In the genomic region with DNA sequence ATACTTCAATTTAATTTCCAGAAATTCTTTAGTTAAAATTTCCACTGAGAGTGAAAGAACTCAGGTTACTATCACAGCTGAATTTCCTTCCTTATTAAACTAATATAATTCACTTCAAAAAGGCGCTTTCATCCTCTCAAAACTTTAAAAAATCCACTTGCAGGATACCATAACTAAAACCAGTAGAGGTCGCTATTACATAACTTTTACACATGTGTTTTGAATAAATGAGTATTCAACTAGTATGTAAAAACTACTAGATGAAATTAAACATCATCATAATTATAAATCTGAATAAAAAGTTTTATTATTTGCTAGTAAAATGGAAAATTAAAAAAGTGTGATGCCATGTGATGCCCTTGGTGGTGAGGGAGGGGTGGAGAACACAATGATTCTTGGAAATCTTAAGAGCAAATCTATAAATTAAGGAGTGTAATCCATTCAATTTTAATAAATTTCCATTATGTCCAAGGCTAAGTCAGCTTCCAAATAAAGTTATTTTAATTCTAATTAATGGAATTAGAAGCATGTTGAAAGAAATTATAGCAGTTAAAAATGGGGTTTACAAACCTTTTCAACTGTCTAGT, we compare ENCODE assay signal across 8 cellular contexts.
A peak's percentile ranks its signal among the peaks of the same experiment; 100 is the strongest.
DNase-seq lines count a peak whose midpoint lies in the region; ATAC-seq, FAIRE-seq and TF ChIP-seq lines count a peak whose summit lies in the region.

No MANE protein-coding gene starts in this region.

- peak; percentile 99 for FAIRE-seq in TTC549 (lab: Jason Lieb, UNC)

- no peaks in the 10 kb centered on the region for H3K9me3 ChIP-seq in heart left ventricle

- intact Hi-C loops in heart left ventricle (cut with DNase I) (loop anchor here in 8 of 10 donors (1.0 to 5.0 kb wide), 5 partner anchors 63 to 171 kb away; a partner anchor contains a TSS), Right ventricle myocardium inferior (cut with DNase I) (loop anchor here (1.0 to 5.0 kb wide), 2 partner anchors 63 to 169 kb away; a partner anchor contains a TSS)

- 23 to 30% (median 24%) methylated on average over 2 of the region's 2 CpGs for WGBS in heart left ventricle, 4 donors

- H3K27me3 ChIP-seq in heart left ventricle = no peaks in the 10 kb centered on the region

- peaks cover 0 to 32% (median 18%) of the 10 kb centered on the region in 9 donors for H3K36me3 ChIP-seq in heart left ventricle

- no peaks in the 10 kb centered on the region for H3K4me1 ChIP-seq in heart left ventricle

- no peak overlapping the region for H3K4me3 ChIP-seq in heart left ventricle

- no peak for DNase-seq in heart left ventricle
- no peak for DNase-seq in Right ventricle myocardium inferior (ENCODE audit: missing footprints)
- DNase-seq in NCI-H1417 treated with DMSO at 0.1 percent for 48 hours (lab: John Stamatoyannopoulos, UW) = peak; percentile 49
- DNase-seq in germinal center (ENCODE audit: low spot score) = peak; percentile 38
- DNase-seq in smooth muscle cell of the brain vasculature (ENCODE audit: low read depth, low spot score) = peak; percentile 23
- DNase-seq in T1000 (lab: John Stamatoyannopoulos, UW) = no peak
- no peak for DNase-seq in activated CD4-positive, alpha-beta T cell treated with anti-CD3 and anti-CD28 coated beads, Interleukin-2, amount 50 U/mL, for 4 hours

- no peak for TF ChIP-seq POLR2A in heart left ventricle (IDR thresholded peaks at IDR 0.05)

- H3K27ac ChIP-seq in heart left ventricle = no peak overlapping the region

- peak; percentile 60 to 82 (median 74) for TF ChIP-seq CTCF in heart left ventricle (IDR thresholded peaks at IDR 0.05)

- ATAC-seq in heart left ventricle (no peak), Right ventricle myocardium inferior (no peak)

Comparison
In these comparisons a context has a peak if more than half of its experiments do, and no peak if none do; other contexts are left out.
1. DNase-seq: peak in NCI-H1417 treated with DMSO at 0.1 percent for 48 hours (single experiment), germinal center (single experiment) and smooth muscle cell of the brain vasculature (single experiment); none in heart left ventricle (0 of 5), Right ventricle myocardium inferior (single experiment), T1000 (single experiment) and activated CD4-positive, alpha-beta T cell treated with anti-CD3 and anti-CD28 coated beads, Interleukin-2, amount 50 U/mL, for 4 hours (0 of 2).